ENCODE assay signal across 8 cellular contexts in genomic region chr1:7679873-7680790, GRCh38.
DNase-seq lines count a peak whose midpoint lies in the region; ATAC-seq and TF ChIP-seq lines count a peak whose summit lies in the region.

No MANE protein-coding gene starts in this region.

- H3K27ac ChIP-seq in esophagus (ENCODE audit: low read depth in 2 of 2, low read length in 1 of 2) (peak overlapping the region in 1 of 2 donors; percentile 7), OCI-LY7 (ENCODE audit: low read depth, low read length, poor library complexity, severe bottlenecking) (no peak overlapping the region)

- H3K79me2 ChIP-seq in OCI-LY7 (ENCODE audit: insufficient read depth, low read depth, low read length) = no peaks in the 10 kb centered on the region

- H4K20me1 ChIP-seq in OCI-LY7 (ENCODE audit: insufficient read depth, low read length) = no peaks in the 10 kb centered on the region

- CTCF ChIA-PET in OCI-LY7 (lab: Charles Lee; ENCODE audit: unreplicated experiment) = no interaction called here

- no peaks in the 10 kb centered on the region for H3K9me3 ChIP-seq in esophagus (ENCODE audit: control insufficient read depth in 2 of 2, insufficient read depth in 1 of 2, low read depth in 1 of 2, low read length in 1 of 2)
- no peaks in the 10 kb centered on the region for H3K9me3 ChIP-seq in mucosa of descending colon
- no peaks in the 10 kb centered on the region for H3K9me3 ChIP-seq in OCI-LY7 (ENCODE audit: low read length)

- BruUV-seq in OCI-LY7 (replicated peaks; lab: Mats Ljungman, UMichigan) = no TSS peak

- ATAC-seq in mucosa of descending colon = peak; percentile 71
- ATAC-seq in HG02588 (IDR thresholded peaks at IDR 0.05; ENCODE audit: unreplicated experiment) = no peak

- 1 to 2% methylated on average over 43 to 81 of the region's 81 CpGs for WGBS in esophagus, 2 donors

- no peak overlapping the region for H2AFZ ChIP-seq in OCI-LY7 (ENCODE audit: low read length)

- H3K4me3 ChIP-seq in esophagus (ENCODE audit: low read depth in 1 of 2, low read length in 2 of 2) = peak overlapping the region; percentile 56 to 60
- peak overlapping the region; percentile 23 for H3K4me3 ChIP-seq in mucosa of descending colon
- no peak overlapping the region for H3K4me3 ChIP-seq in OCI-LY7 (ENCODE audit: low read depth, low read length, poor library complexity, severe bottlenecking)

- no peaks in the 10 kb centered on the region for H3K36me3 ChIP-seq in esophagus (ENCODE audit: control insufficient read depth in 2 of 2, insufficient read depth in 2 of 2, low read length in 1 of 2)
- no peaks in the 10 kb centered on the region for H3K36me3 ChIP-seq in mucosa of descending colon (ENCODE audit: low read depth)
- H3K36me3 ChIP-seq in OCI-LY7 (ENCODE audit: insufficient read depth, low read length) = no peaks in the 10 kb centered on the region

- no peaks in the 10 kb centered on the region for H3K27me3 ChIP-seq in esophagus (ENCODE audit: control insufficient read depth in 1 of 2, insufficient read depth in 2 of 2, low read length in 2 of 2)

- intact Hi-C loops in mucosa of descending colon (cut with DNase I, micrococcal nuclease) (no loop called here), OCI-LY7 (cut with micrococcal nuclease; ENCODE audit: unreplicated experiment) (no loop called here)

- DNase-seq in GDM1 (lab: John Stamatoyannopoulos, UW) (peak; percentile 45), NCI-H2227 (lab: John Stamatoyannopoulos, UW; ENCODE audit: unreplicated experiment) (peak; percentile 87), activated T-cell treated with anti-CD3 and anti-CD28 coated beads for 4 hours (peak; percentile 44), mucosa of descending colon (peak; percentile 19 to 71 (median 53)), OCI-LY7 (ENCODE audit: low spot score) (no peak)
- DNase-seq in stimulated activated naive CD4-positive, alpha-beta T cell treated with Interleukin-2 at 50 U/mL for 16 hours (lab: John Stamatoyannopoulos, UW) = peak; percentile 45

- no peak overlapping the region for H3K4me2 ChIP-seq in OCI-LY7 (ENCODE audit: low read length)

- H3K9me2 ChIP-seq in OCI-LY7 (ENCODE audit: insufficient read depth, low read length) = no peaks in the 10 kb centered on the region

- POLR2A ChIA-PET in OCI-LY7 (lab: Charles Lee) = interaction anchor here (0.6 kb wide), 1 partner anchor 34 kb away, joined by 4 read pairs; no protein-coding TSS in a partner anchor

- H3K4me1 ChIP-seq in esophagus (ENCODE audit: control insufficient read depth in 2 of 2, insufficient read depth in 2 of 2, low read length in 1 of 2) = peaks cover 0 to 3% of the 10 kb centered on the region in 2 donors
- peaks cover 17% of the 10 kb centered on the region for H3K4me1 ChIP-seq in mucosa of descending colon (ENCODE audit: low read depth)
- no peaks in the 10 kb centered on the region for H3K4me1 ChIP-seq in OCI-LY7 (ENCODE audit: insufficient read depth, low read length, poor library complexity, severe bottlenecking)

- no peak for TF ChIP-seq CTCF in mucosa of descending colon (IDR thresholded peaks at IDR 0.05)
- TF ChIP-seq CTCF in OCI-LY7 (conservative IDR thresholded peaks at IDR 0.05; ENCODE audit: low read length) = no peak
